1 cellular context compared by ENCODE assay signal in genomic region chr2:118128826-118129225, GRCh38.
TF ChIP-seq lines count a peak whose summit lies in the region.

No MANE protein-coding gene starts in this region.

TF ChIP-seq in K562, 482 proteins besides CTCF, POLR2A, EP300 and RAD21 (continued from another document):
- TF ChIP-seq AFF4 (CRISPR knock-in tag; IDR thresholded peaks at IDR 0.05) (no peak), HEY1 (CRISPR knock-in tag; IDR thresholded peaks at IDR 0.05; ENCODE audit: borderline replicate concordance) (no peak), MAX (CRISPR knock-in tag; IDR thresholded peaks at IDR 0.05) (no peak)
